In the genomic region with DNA sequence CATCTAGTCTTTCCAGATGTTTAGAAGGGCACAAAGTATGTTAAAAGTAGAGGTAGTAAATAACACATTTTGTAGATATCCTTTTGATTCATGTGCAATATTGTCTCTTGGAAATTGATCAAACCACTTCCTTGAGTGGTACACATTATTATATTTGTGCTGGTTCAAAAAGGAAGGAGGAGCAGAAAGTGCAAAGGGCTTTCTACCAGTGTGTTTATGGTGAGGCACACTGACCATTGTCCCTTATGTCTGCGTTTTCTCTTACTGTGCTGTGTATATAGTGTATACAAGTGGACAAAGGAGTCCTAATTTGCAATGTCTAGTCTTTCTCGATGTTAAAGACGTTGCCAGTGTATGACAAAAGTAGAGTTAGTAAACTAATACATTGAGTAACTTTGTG, we compare ENCODE assay signal across 9 cellular contexts. TPM values are rescaled to one million over a fixed set of nuclear protein-coding genes. Genes with fewer than 3 reads are reported as not detected.
"Had no signal": no experiment of that assay in that cellular context is flagged by ENCODE, and none has a peak within 500 bp of the region (broad histone marks: within the 10 kb centered on the region; RNA-seq: fewer than 3 reads in every experiment).

No MANE protein-coding gene starts in this region.

- ATAC-seq: HCT116, HepG2, K562 had no signal

- H3K36me3 ChIP-seq: HAP-1 had no signal

- H2AFZ ChIP-seq: GM23248 had no signal

- H3K27ac ChIP-seq: GM23248, HL-60 had no signal

- H3K4me3 ChIP-seq: GM23248, HAP-1, K562 had no signal

- DNase-seq: GM23248, GOT3, H7, HFFc6 had no signal

- H3K9me3 Mint-ChIP-seq: HFFc6 had no signal

- H3K9ac ChIP-seq: GM23248 had no signal

- H3K4me3 Mint-ChIP-seq: HFFc6 had no signal

RNA-seq across cellular contexts. Expression of a gene that starts 41.4 kb away (rescaled TPM):
- polyA plus RNA-seq: HepG2 had no signal
